In genomic region chr1:178328728-178329127, GRCh38 we compare ENCODE assay signal across 22 cellular contexts.
"Had no signal": no experiment of that assay in that cellular context is flagged by ENCODE, and none has a peak within 500 bp of the region (broad histone marks: within the 10 kb centered on the region; RNA-seq: fewer than 3 reads in every experiment).

No MANE protein-coding gene starts in this region.

- H3K27me3 ChIP-seq: colonic mucosa, neutrophil, pancreas, right lobe of liver, testis, upper lobe of left lung had no signal

- H3K36me3 Mint-ChIP-seq: activated naive CD8-positive, alpha-beta T cell treated with anti-CD3 and anti-CD28 coated beads for 36 hours; stimulated activated naive B cell treated with anti-CD40 and anti-IgM and Interleukin-4, amounts not matched to agents 10 μg/mL and 1 μg/mL and 100 μg/mL, for 72 hours had no signal

- H3K9me3 Mint-ChIP-seq: activated naive CD8-positive, alpha-beta T cell treated with anti-CD3 and anti-CD28 coated beads for 36 hours; activated T-cell treated with anti-CD3 and anti-CD28 coated beads, Interleukin-2, amount 50 U/mL, for 4 hours; activated T-helper 2 cell treated with anti-CD3 and anti-CD28 coated beads, Interferon-gamma antibody, Interleukin-2, Interleukin-4, amounts not matched to agents 10 μg/mL and 5 μg/mL and 100 μg/mL, durations not matched to agents 14 hours and 24 hours and 36 hours; central memory CD8-positive, alpha-beta T cell; nephron; stimulated activated naive B cell treated with anti-CD40 and anti-IgM and Interleukin-4, amounts not matched to agents 10 μg/mL and 1 μg/mL and 100 μg/mL, for 72 hours; T-helper 1 cell treated with Interleukin-12 subunit alpha and Interleukin-12 subunit beta and Interleukin-4 antibody, amounts not matched to agents 30 μg/mL and 1 μg/mL, for 36 hours had no signal

- H3K4me3 ChIP-seq: colonic mucosa, pancreas, right lobe of liver, testis, upper lobe of left lung had no signal

- H3K4me1 Mint-ChIP-seq: activated naive CD8-positive, alpha-beta T cell treated with anti-CD3 and anti-CD28 coated beads for 36 hours; central memory CD8-positive, alpha-beta T cell had no signal

- H3K27ac ChIP-seq: colonic mucosa, neutrophil, pancreas, right lobe of liver, testis, upper lobe of left lung had no signal

- H3K36me3 ChIP-seq: colonic mucosa, neutrophil, pancreas, right lobe of liver, upper lobe of left lung had no signal

- H3K9me3 ChIP-seq: colonic mucosa, neutrophil, pancreas, right lobe of liver, testis, upper lobe of left lung had no signal

- H3K4me1 ChIP-seq: colonic mucosa, right lobe of liver, testis had no signal

- DNase-seq: activated CD4-positive, alpha-beta T cell treated with anti-CD3 and anti-CD28 coated beads for 4 hours; activated CD4-positive, alpha-beta T cell treated with anti-CD3 and anti-CD28 coated beads, Interleukin-2, amount 50 U/mL, for 48 hours; activated CD4-positive, CD25-positive, alpha-beta regulatory T cell; activated CD8-positive, alpha-beta memory T cell treated with anti-CD3 and anti-CD28 coated beads, Interleukin-2, amount 50 U/mL, for 48 hours; activated naive CD4-positive, alpha-beta T cell treated with Interleukin-2 at 50 U/mL for 16 hours; activated naive CD8-positive, alpha-beta T cell treated with anti-CD3 and anti-CD28 coated beads for 36 hours; activated T-cell treated with anti-CD3 and anti-CD28 coated beads, Interleukin-2, amount 50 U/mL, for 4 hours; colonic mucosa; midbrain; pancreas; right lobe of liver; stimulated activated CD4-positive, alpha-beta T cell treated with anti-CD3 and anti-CD28 coated beads, Interleukin-2, amount 100 ng/mL, for 48 hours; stimulated activated CD8-positive, alpha-beta memory T cell treated with anti-CD3 and anti-CD28 coated beads, Interleukin-4, amount 100 ng/mL, for 48 hours; stimulated activated naive B cell treated with anti-CD40 and anti-IgM and Interleukin-4, amounts not matched to agents 10 μg/mL and 1 μg/mL and 100 μg/mL, for 72 hours; T1000; testis; upper lobe of left lung had no signal

- H3K27me3 Mint-ChIP-seq: central memory CD8-positive, alpha-beta T cell; stimulated activated naive B cell treated with anti-CD40 and anti-IgM and Interleukin-4, amounts not matched to agents 10 μg/mL and 1 μg/mL and 100 μg/mL, for 72 hours had no signal

- H3K27ac Mint-ChIP-seq: activated naive CD8-positive, alpha-beta T cell treated with anti-CD3 and anti-CD28 coated beads for 36 hours; activated T-helper 2 cell treated with anti-CD3 and anti-CD28 coated beads, Interferon-gamma antibody, Interleukin-2, Interleukin-4, amounts not matched to agents 10 μg/mL and 5 μg/mL and 100 μg/mL, durations not matched to agents 14 hours and 24 hours and 36 hours; nephron; stimulated activated naive B cell treated with anti-CD40 and anti-IgM and Interleukin-4, amounts not matched to agents 10 μg/mL and 1 μg/mL and 100 μg/mL, for 72 hours; T-helper 1 cell treated with Interleukin-12 subunit alpha and Interleukin-12 subunit beta and Interleukin-4 antibody, amounts not matched to agents 30 μg/mL and 1 μg/mL, for 36 hours had no signal

- H3K4me3 Mint-ChIP-seq: activated naive CD8-positive, alpha-beta T cell treated with anti-CD3 and anti-CD28 coated beads for 36 hours; activated T-cell treated with anti-CD3 and anti-CD28 coated beads, Interleukin-2, amount 50 U/mL, for 4 hours; central memory CD8-positive, alpha-beta T cell; nephron; stimulated activated naive B cell treated with anti-CD40 and anti-IgM and Interleukin-4, amounts not matched to agents 10 μg/mL and 1 μg/mL and 100 μg/mL, for 72 hours; T-helper 1 cell treated with Interleukin-12 subunit alpha and Interleukin-12 subunit beta and Interleukin-4 antibody, amounts not matched to agents 30 μg/mL and 1 μg/mL, for 36 hours had no signal
